8 cellular contexts compared by ENCODE assay signal in the genomic region with DNA sequence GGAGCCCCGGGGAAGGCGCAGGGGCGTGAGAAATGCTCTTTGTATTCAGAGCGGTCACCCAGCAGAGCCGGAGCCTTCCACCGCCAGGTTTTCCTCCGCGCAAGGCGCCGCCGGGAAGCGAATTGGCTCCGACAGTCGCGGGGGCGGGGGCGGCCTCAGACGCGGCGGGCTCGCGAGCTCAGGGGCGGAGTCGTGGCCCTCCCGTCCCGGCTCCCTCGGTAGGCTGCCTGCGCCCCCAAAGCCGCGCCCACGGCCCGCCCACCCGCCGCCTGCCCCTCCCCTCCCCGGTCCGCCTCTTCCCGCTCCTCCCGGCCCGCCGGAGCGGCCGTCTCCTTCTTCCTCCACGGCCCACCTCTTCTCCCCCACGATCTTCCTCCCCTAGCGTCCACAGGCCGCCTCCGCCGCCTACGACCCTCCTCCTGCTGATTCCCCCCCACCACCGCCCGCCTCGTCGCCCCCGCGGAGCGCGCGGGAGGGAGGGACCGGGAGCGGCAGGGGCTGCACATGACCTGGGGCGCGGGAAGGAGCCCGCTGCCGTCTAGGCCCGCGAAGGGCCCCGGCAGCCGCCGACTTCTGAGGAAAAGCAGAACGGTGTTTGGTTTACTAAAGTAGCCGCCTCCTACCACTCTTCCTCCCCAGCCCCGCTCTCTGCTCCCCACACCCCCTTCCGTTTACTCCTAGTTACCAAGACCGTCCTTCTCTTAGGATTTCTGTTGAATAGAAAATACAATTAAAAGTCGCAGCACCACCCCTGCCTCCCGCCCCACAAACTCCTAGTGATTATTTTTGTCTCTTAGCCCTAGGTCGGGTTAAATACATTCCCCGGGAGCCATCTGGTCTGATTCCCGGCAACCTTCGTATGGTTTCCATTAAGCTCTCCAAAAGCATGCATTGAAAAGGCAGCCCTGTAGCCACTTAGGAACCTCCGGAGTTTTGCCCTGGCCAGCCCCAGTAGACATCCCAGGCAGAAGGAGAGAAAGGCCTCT.
A peak's percentile ranks its signal among the peaks of the same experiment; 100 is the strongest.
DNase-seq lines count a peak whose midpoint lies in the region; ATAC-seq lines count a peak whose summit lies in the region.

No MANE protein-coding gene starts in this region.

- in situ Hi-C loops in ACHN (cut with HindIII; ENCODE audit: low pct_ligation_motif_present, low pct_unique_long_range_greater_than_20kb, low sequenced_read_pairs), result no loop called here

- no peaks in the 10 kb centered on the region for H3K36me3 Mint-ChIP-seq in central memory CD8-positive, alpha-beta T cell (ENCODE audit: insufficient read depth)

- peak; percentile 89 for DNase-seq in ACHN
- DNase-seq in NCI-H2227 (lab: John Stamatoyannopoulos, UW; ENCODE audit: unreplicated experiment), result peak; percentile 93
- DNase-seq in central memory CD8-positive, alpha-beta T cell (ENCODE audit: low spot score in 2 of 2), result peak; percentile 48 to 57
- peak; percentile 98 for DNase-seq in islet precursor cell
- DNase-seq in stimulated activated CD4-positive, alpha-beta T cell treated with anti-CD3 and anti-CD28 coated beads, Interleukin-12 subunit alpha, Interleukin-12 subunit beta, amount 100 ng/mL, for 24 hours (ENCODE audit: low read depth in 2 of 2), result peak; percentile 69 to 88

- peaks cover 10% of the 10 kb centered on the region for H3K4me1 Mint-ChIP-seq in central memory CD8-positive, alpha-beta T cell

- H3K27ac Mint-ChIP-seq in central memory CD8-positive, alpha-beta T cell (ENCODE audit: low read depth), result no peak overlapping the region

- H3K9me3 Mint-ChIP-seq in central memory CD8-positive, alpha-beta T cell, result no peaks in the 10 kb centered on the region

- peak; percentile 89 for ATAC-seq in GM18907 (IDR thresholded peaks at IDR 0.05; ENCODE audit: unreplicated experiment)
- peak; percentile 87 for ATAC-seq in HG03139 (IDR thresholded peaks at IDR 0.05; ENCODE audit: unreplicated experiment)
- ATAC-seq in activated CD4-positive, CD25-positive, alpha-beta regulatory T cell treated with anti-CD3 and anti-CD28 coated beads, Interleukin-2, amount 50 U/mL, for 24 hours, result peak; percentile 85 to 90
- ATAC-seq in central memory CD8-positive, alpha-beta T cell (replicated peaks; ENCODE audit: extremely low read depth, poor library complexity, severe bottlenecking), result peak; percentile 91

- peak overlapping the region; percentile 77 for H3K4me3 Mint-ChIP-seq in central memory CD8-positive, alpha-beta T cell

- H3K27me3 Mint-ChIP-seq in central memory CD8-positive, alpha-beta T cell, result peaks cover 23% of the 10 kb centered on the region

Comparison
In these comparisons a context has a peak if more than half of its experiments do, and no peak if none do; other contexts are left out.
1. Peak in every context shown above with its lines: DNase-seq and ATAC-seq.